ENCODE assay signal across 14 cellular contexts in the genomic region with DNA sequence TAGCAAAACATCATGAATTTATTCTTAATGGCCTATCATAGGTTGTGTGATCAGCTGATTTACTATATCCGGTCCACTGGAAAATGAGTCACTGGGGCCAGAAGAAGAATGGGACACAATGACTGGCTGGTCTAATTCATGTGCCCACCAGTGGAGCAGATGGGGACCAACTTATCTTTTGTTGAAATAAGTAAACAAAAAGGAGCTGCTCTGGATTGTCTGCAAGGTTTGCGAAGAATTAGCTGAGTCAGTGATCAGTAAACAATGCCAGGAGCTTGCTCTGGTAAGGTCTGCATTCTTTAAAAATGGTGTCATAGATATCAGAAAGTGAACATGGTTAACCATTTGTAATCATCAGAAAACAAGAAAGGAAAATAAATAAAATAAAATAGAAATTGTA.
DNase-seq lines count a peak whose midpoint lies in the region; ATAC-seq, FAIRE-seq and TF ChIP-seq lines count a peak whose summit lies in the region.
"Had no signal": no experiment of that assay in that cellular context is flagged by ENCODE, and none has a peak within 500 bp of the region (broad histone marks: within the 10 kb centered on the region; RNA-seq: fewer than 3 reads in every experiment).

No MANE protein-coding gene starts in this region.

- H3K4ac ChIP-seq in IMR-90 (ENCODE audit: low read depth, low read length): no peak overlapping the region

- H2BK120ac ChIP-seq in IMR-90 (ENCODE audit: low read depth, low read length): no peak overlapping the region

- CTCF ChIA-PET in Calu3 (lab: Charles Lee) (interaction anchor here (0.7 kb wide), 1 partner anchor 1120 kb away, joined by 3 read pairs; no protein-coding TSS in a partner anchor), IMR-90 (lab: Yijun Ruan, JAX) (no interaction called here), HepG2 (lab: Yijun Ruan, JAX; ENCODE audit: low intra/inter-chr PET ratio, low total read pairs) (no interaction called here)

- H2AK5ac ChIP-seq in IMR-90 (ENCODE audit: low read depth, low read length): no peak overlapping the region

- H2BK20ac ChIP-seq in IMR-90 (ENCODE audit: low read depth, low read length): no peak overlapping the region

- H3K4me3 Mint-ChIP-seq in Calu3 (ENCODE audit: low read depth, unreplicated experiment): no peak overlapping the region
- H3K4me3 Mint-ChIP-seq: CD8-positive, alpha-beta T cell had no signal

- no peak for TF ChIP-seq CTCF in Calu3 (IDR thresholded peaks at IDR 0.05; ENCODE audit: unreplicated experiment)
- no peak for TF ChIP-seq CTCF in IMR-90 (conservative IDR thresholded peaks at IDR 0.05; ENCODE audit: low read depth, low read length)
- TF ChIP-seq CTCF in brain microvascular endothelial cell (IDR thresholded peaks at IDR 0.05; ENCODE audit: low read depth, low read length, missing control alignments): no peak
- TF ChIP-seq CTCF in HepG2 (CRISPR knock-in tag; IDR thresholded peaks at IDR 0.05): no peak

- no peaks in the 10 kb centered on the region for H3K27me3 ChIP-seq in IMR-90 (ENCODE audit: control insufficient read depth, insufficient read depth, low read length)
- H3K27me3 ChIP-seq in brain microvascular endothelial cell (replicated peaks): no peaks in the 10 kb centered on the region
- no peaks in the 10 kb centered on the region for H3K27me3 ChIP-seq in HepG2 (ENCODE audit: control insufficient read depth in 1 of 2, insufficient read depth in 2 of 2, low read length in 2 of 2)

- H2BK5ac ChIP-seq in IMR-90 (ENCODE audit: low read depth, low read length, poor library complexity, severe bottlenecking): no peak overlapping the region

- H3K79me1 ChIP-seq in IMR-90 (ENCODE audit: low read depth in 1 of 2, low read length in 2 of 2): no peaks in the 10 kb centered on the region

- H4K5ac ChIP-seq in IMR-90 (ENCODE audit: low read depth, low read length): no peak overlapping the region

- peaks cover 9% of the 10 kb centered on the region for H3K4me1 Mint-ChIP-seq in Calu3 (ENCODE audit: low read depth, unreplicated experiment)

- H4K20me1 ChIP-seq in IMR-90 (ENCODE audit: insufficient read depth, low read length) (no peaks in the 10 kb centered on the region), HepG2 (ENCODE audit: insufficient read depth, low read length) (no peaks in the 10 kb centered on the region)

- no peak overlapping the region for H2BK15ac ChIP-seq in IMR-90 (ENCODE audit: low read depth, low read length)

- H3K36me3 Mint-ChIP-seq in Calu3 (ENCODE audit: insufficient read depth, unreplicated experiment): peaks cover 5% of the 10 kb centered on the region
- H3K36me3 Mint-ChIP-seq: CD8-positive, alpha-beta T cell had no signal

- H3K36me3 ChIP-seq in IMR-90 (ENCODE audit: control insufficient read depth, insufficient read depth, low read length): no peaks in the 10 kb centered on the region
- H3K36me3 ChIP-seq in brain microvascular endothelial cell (replicated peaks): no peaks in the 10 kb centered on the region
- no peaks in the 10 kb centered on the region for H3K36me3 ChIP-seq in HepG2 (replicated peaks in 1 of 2; ENCODE audit: control insufficient read depth in 1 of 2, insufficient read depth in 2 of 2, low read length in 2 of 2)

- in situ Hi-C loops in IMR-90 (cut with MboI; ENCODE audit: low sequenced_read_pairs): no loop called here
- in situ Hi-C loops in brain microvascular endothelial cell (cut with HindIII; ENCODE audit: low pct_ligation_motif_present, low sequenced_read_pairs): no loop called here
- in situ Hi-C loops in HepG2 (cut with HindIII; ENCODE audit: extremely low pct_ligation_motif_present, low pct_unique_long_range_greater_than_20kb): no loop called here

- POLR2A ChIA-PET in IMR-90 (lab: Charles Lee; ENCODE audit: unreplicated experiment) (no interaction called here), HepG2 (lab: Yijun Ruan, JAX) (no interaction called here)

- no peaks in the 10 kb centered on the region for H3K9me1 ChIP-seq in IMR-90 (ENCODE audit: insufficient read depth, low read length)

- H3K4me3 ChIP-seq in IMR-90 (ENCODE audit: insufficient read depth, low read depth, low read length) (no peak overlapping the region), brain microvascular endothelial cell (ENCODE audit: low read depth, low read length) (no peak overlapping the region), HepG2 (replicated peaks in 1 of 3; ENCODE audit: insufficient read depth in 1 of 3, low read depth in 2 of 3, low read length in 3 of 3) (no peak overlapping the region)
- H3K4me3 ChIP-seq: mucosa of descending colon had no signal

- H3K23ac ChIP-seq in IMR-90 (ENCODE audit: low read depth, low read length): no peak overlapping the region

- peak; percentile 46 for ATAC-seq in IMR-90 (ENCODE audit: low read depth)
- ATAC-seq in HepG2: peak; percentile 74
- ATAC-seq in HG02678 (IDR thresholded peaks at IDR 0.05; ENCODE audit: unreplicated experiment): no peak
- ATAC-seq in sciatic nerve: no peak
- no peak for ATAC-seq in HG03469 (IDR thresholded peaks at IDR 0.05; ENCODE audit: unreplicated experiment)
- ATAC-seq: CD8-positive, alpha-beta T cell; mucosa of descending colon had no signal

- no CpG with 5 or more reads among the region's 2 CpGs for WGBS in IMR-90 (ENCODE audit: extremely low coverage in 2 of 2, insufficient read length in 1 of 2), 2 experiments
- WGBS in HepG2 (ENCODE audit: low lambda C conversion rate): 0% methylated on average over 2 of the region's 2 CpGs

- dilution Hi-C loops in IMR-90 (cut with HindIII; ENCODE audit: low sequenced_read_pairs, unreplicated experiment): no loop called here

- peak; percentile 39 for DNase-seq in Calu3
- DNase-seq in IMR-90: peak; percentile 49
- DNase-seq in brain microvascular endothelial cell: peak; percentile 91
- DNase-seq in HepG2 (ENCODE audit: low spot score): peak; percentile 83
- DNase-seq in sciatic nerve (ENCODE audit: low spot score): no peak
- DNase-seq in activated CD4-positive, alpha-beta T cell treated with anti-CD3 and anti-CD28 coated beads, Interleukin-2, amount 50 U/mL, for 1 hour: no peak
- DNase-seq: activated effector memory CD4-positive, alpha-beta T cell treated with anti-CD3 and anti-CD28 coated beads, Interleukin-2, amount 50 U/mL, for 16 hours; CD8-positive, alpha-beta T cell; HCEC 1CT; mucosa of descending colon; NCI-H446 treated with DMSO at 0.1 percent for 48 hours; stimulated activated CD4-positive, alpha-beta T cell treated with anti-CD3 and anti-CD28 coated beads, Interleukin-1b, Interleukin-23, amount 100 ng/mL, for 48 hours had no signal

- H3K4me1 ChIP-seq in IMR-90 (ENCODE audit: control insufficient read depth, insufficient read depth, low read length) (no peaks in the 10 kb centered on the region), HepG2 (ENCODE audit: insufficient read depth, low read length) (peaks cover 5% of the 10 kb centered on the region; the same call in 1 of the 2 replicates)

- no peaks in the 10 kb centered on the region for H3K79me2 ChIP-seq in HepG2 (ENCODE audit: insufficient read depth, low read length)

- TF ChIP-seq EP300 in HepG2 (IDR thresholded peaks at IDR 0.05; ENCODE audit: low read depth in 2 of 2, low read length in 2 of 2) (no peak), HepG2 (CRISPR knock-in tag; IDR thresholded peaks at IDR 0.05; ENCODE audit: borderline replicate concordance) (no peak)

- H3K9me3 Mint-ChIP-seq in Calu3 (ENCODE audit: low read depth, unreplicated experiment): no peaks in the 10 kb centered on the region

- H3K9ac ChIP-seq in IMR-90 (ENCODE audit: low read depth, low read length) (no peak overlapping the region), HepG2 (ENCODE audit: insufficient read depth, low read depth, low read length) (no peak overlapping the region)

- H3K56ac ChIP-seq in IMR-90 (ENCODE audit: extremely low read depth, insufficient read depth, low read length): no peak overlapping the region

- H3K27ac ChIP-seq in IMR-90 (ENCODE audit: insufficient read depth, low read length) (no peak overlapping the region), brain microvascular endothelial cell (peak overlapping the region; percentile 5), HepG2 (ENCODE audit: extremely low read length, insufficient read depth, low read length) (no peak overlapping the region)

- H3K4me2 ChIP-seq in IMR-90 (ENCODE audit: low read depth, low read length) (no peak overlapping the region), HepG2 (ENCODE audit: low read depth, low read length) (no peak overlapping the region)

- no peak overlapping the region for H2AFZ ChIP-seq in IMR-90 (replicated peaks; ENCODE audit: low read length, poor library complexity)
- no peak overlapping the region for H2AFZ ChIP-seq in HepG2 (ENCODE audit: low read length)

- H3K27me3 Mint-ChIP-seq in Calu3 (ENCODE audit: unreplicated experiment): no peaks in the 10 kb centered on the region

- intact Hi-C loops in Calu3 (cut with micrococcal nuclease; ENCODE audit: unreplicated experiment): no loop called here
- intact Hi-C loops in IMR-90 (cut with micrococcal nuclease): no loop called here
- intact Hi-C loops in HepG2 (cut with micrococcal nuclease; ENCODE audit: unreplicated experiment): no loop called here
- intact Hi-C loops in sciatic nerve (cut with DNase I): no loop called here

- peak overlapping the region; percentile 54 for H3K27ac Mint-ChIP-seq in Calu3 (ENCODE audit: unreplicated experiment)
- H3K27ac Mint-ChIP-seq: CD8-positive, alpha-beta T cell had no signal

- TF ChIP-seq RAD21 in IMR-90 (IDR thresholded peaks at IDR 0.05; ENCODE audit: low read length) (no peak), HepG2 (CRISPR knock-in tag; IDR thresholded peaks at IDR 0.05) (no peak)

- H4K8ac ChIP-seq in IMR-90 (ENCODE audit: low read depth in 2 of 2, low read length in 2 of 2): no peak overlapping the region

- no peak overlapping the region for H3K14ac ChIP-seq in IMR-90 (replicated peaks; ENCODE audit: low read depth, low read length)

- no peak for TF ChIP-seq POLR2A in IMR-90 (IDR thresholded peaks at IDR 0.05; ENCODE audit: low read depth, low read length)
- no peak for TF ChIP-seq POLR2A in HepG2 (IDR thresholded peaks at IDR 0.05; ENCODE audit: insufficient read depth in 1 of 2, low read depth in 2 of 2, low read length in 2 of 2)

- H2AK9ac ChIP-seq in IMR-90 (replicated peaks; ENCODE audit: low read depth, low read length, poor library complexity): no peak overlapping the region

- no peak overlapping the region for H3K18ac ChIP-seq in IMR-90 (ENCODE audit: low read depth, low read length)

- H3K9me3 ChIP-seq in IMR-90 (ENCODE audit: control insufficient read depth, insufficient read depth, low read length): no peaks in the 10 kb centered on the region
- no peaks in the 10 kb centered on the region for H3K9me3 ChIP-seq in HepG2 (ENCODE audit: low read length)
- H3K9me3 ChIP-seq: mucosa of descending colon had no signal

- no TSS peak for BruUV-seq in Calu3 (replicated peaks; lab: Mats Ljungman, UMichigan)
- no TSS peak for BruUV-seq in IMR-90 (replicated peaks; lab: Mats Ljungman, UMichigan)
- no TSS peak for BruUV-seq in HepG2 (replicated peaks; lab: Mats Ljungman, UMichigan)

- no peak for FAIRE-seq in HepG2 (lab: Jason Lieb, UNC)

- H4K91ac ChIP-seq in IMR-90 (ENCODE audit: insufficient read depth, low read depth, low read length): no peak overlapping the region

TF ChIP-seq in HepG2, 621 proteins besides CTCF, POLR2A, EP300 and RAD21 (continues in another document):
- TF ChIP-seq ZSCAN29 (CRISPR knock-in tag; conservative IDR thresholded peaks at IDR 0.05) (no peak), RFXANK (CRISPR knock-in tag; IDR thresholded peaks at IDR 0.05) (no peak), NFIC (IDR thresholded peaks at IDR 0.05; ENCODE audit: low read length) (no peak), MIER3 (CRISPR knock-in tag; IDR thresholded peaks at IDR 0.05; ENCODE audit: borderline replicate concordance) (no peak)

Comparison
In these comparisons a context has a peak if more than half of its experiments do, and no peak if none do; other contexts are left out.
1. DNase-seq: peak in Calu3 (single experiment), IMR-90 (single experiment), brain microvascular endothelial cell (single experiment) and HepG2 (single experiment); none in sciatic nerve (single experiment) and activated CD4-positive, alpha-beta T cell treated with anti-CD3 and anti-CD28 coated beads, Interleukin-2, amount 50 U/mL, for 1 hour (single experiment).
2. ATAC-seq: peak in IMR-90 (single experiment) and HepG2 (single experiment); none in HG02678 (single experiment), sciatic nerve (single experiment) and HG03469 (single experiment).